ENCODE assay signal across 13 cellular contexts in genomic region chr6:122020588-122021271, GRCh38.
DNase-seq lines count a peak whose midpoint lies in the region; ATAC-seq, FAIRE-seq and TF ChIP-seq lines count a peak whose summit lies in the region.
"Had no signal": no experiment of that assay in that cellular context is flagged by ENCODE, and none has a peak within 500 bp of the region (broad histone marks: within the 10 kb centered on the region; RNA-seq: fewer than 3 reads in every experiment).

No MANE protein-coding gene starts in this region.

- no peak overlapping the region for H3K4me2 ChIP-seq in mesenchymal stem cell (ENCODE audit: low read length, poor library complexity, severe bottlenecking)

- no peak overlapping the region for H3K23ac ChIP-seq in mesenchymal stem cell (ENCODE audit: low read length in 2 of 2)

- no peak overlapping the region for H2BK120ac ChIP-seq in mesenchymal stem cell (ENCODE audit: low read depth, low read length)

- TF ChIP-seq CTCF in HEK293 (tag by site-specific recombination; IDR thresholded peaks at IDR 0.05) (no peak), coronary artery (IDR thresholded peaks at IDR 0.05) (no peak), body of pancreas (IDR thresholded peaks at IDR 0.05) (no peak)

- no peaks in the 10 kb centered on the region for H3K36me3 ChIP-seq in HEK293 (ENCODE audit: control insufficient read depth in 2 of 2, insufficient read depth in 1 of 2, low read length in 2 of 2)
- H3K36me3 ChIP-seq in mesenchymal stem cell (ENCODE audit: control insufficient read depth in 1 of 2, insufficient read depth in 2 of 2, low read depth in 1 of 2, low read length in 2 of 2): no peaks in the 10 kb centered on the region
- H3K36me3 ChIP-seq in body of pancreas (replicated peaks in 1 of 2; ENCODE audit: insufficient read depth in 1 of 2, low read depth in 2 of 2): no peaks in the 10 kb centered on the region

- WGBS in mesenchymal stem cell: 34% methylated on average over 3 of the region's 3 CpGs
- 55 to 62% methylated on average over 3 of the region's 3 CpGs for WGBS in body of pancreas, 2 donors

- H4K8ac ChIP-seq in mesenchymal stem cell (ENCODE audit: low read length): no peak overlapping the region

- H3K14ac ChIP-seq in mesenchymal stem cell (ENCODE audit: low read length in 2 of 2): no peak overlapping the region

- H3K27me3 ChIP-seq in mesenchymal stem cell (ENCODE audit: control insufficient read depth in 1 of 2, insufficient read depth in 1 of 2, low read length in 2 of 2) (no peaks in the 10 kb centered on the region), body of pancreas (no peaks in the 10 kb centered on the region)

- H3K27ac ChIP-seq in HEK293 (ENCODE audit: extremely low read depth, low read depth, low read length) (no peak overlapping the region), mesenchymal stem cell (ENCODE audit: low read length, poor library complexity, severe bottlenecking) (no peak overlapping the region), coronary artery (no peak overlapping the region), body of pancreas (no peak overlapping the region)

- peak; percentile 2 for DNase-seq in GM19239 (ENCODE audit: insufficient read length, low spot score)
- peak; percentile 17 for DNase-seq in mesenchymal stem cell
- no peak for DNase-seq in foreskin melanocyte
- DNase-seq in stimulated activated CD4-positive, alpha-beta T cell treated with anti-CD3 and anti-CD28 coated beads, Interleukin-4, amount 100 ng/mL, for 4 hours: no peak
- DNase-seq in coronary artery (ENCODE audit: low spot score): no peak
- DNase-seq in body of pancreas: no peak
- DNase-seq: activated CD4-positive, alpha-beta memory T cell treated with anti-CD3 and anti-CD28 coated beads for 36 hours; caudate nucleus; CD4-positive, alpha-beta memory T cell; stimulated activated CD4-positive, alpha-beta T cell treated with anti-CD3 and anti-CD28 coated beads, Interleukin-4, amount 100 ng/mL, for 24 hours; T-helper 1 cell had no signal

- no peaks in the 10 kb centered on the region for H3K79me1 ChIP-seq in mesenchymal stem cell (replicated peaks; ENCODE audit: low read length, poor library complexity, severe bottlenecking)

- H2BK12ac ChIP-seq in mesenchymal stem cell (ENCODE audit: low read length in 2 of 2): no peak overlapping the region

- peaks cover 3% of the 10 kb centered on the region; the same call in 1 of the 2 replicates for H3K4me1 ChIP-seq in HEK293 (ENCODE audit: control insufficient read depth, insufficient read depth, low read length)
- no peaks in the 10 kb centered on the region for H3K4me1 ChIP-seq in mesenchymal stem cell (ENCODE audit: control insufficient read depth, insufficient read depth, low read depth, low read length)
- H3K4me1 ChIP-seq in body of pancreas: no peaks in the 10 kb centered on the region

- H4K91ac ChIP-seq in mesenchymal stem cell (ENCODE audit: low read length): no peak overlapping the region

- no peak overlapping the region for H3K9ac ChIP-seq in mesenchymal stem cell (ENCODE audit: low read length)

- POLR2A ChIA-PET in HEK293 (lab: Yijun Ruan, JAX): no interaction called here

- no peak overlapping the region for H3K18ac ChIP-seq in mesenchymal stem cell (ENCODE audit: low read depth in 1 of 2, low read length in 2 of 2)

- no peak overlapping the region for H2AFZ ChIP-seq in mesenchymal stem cell (ENCODE audit: low read depth, low read length)

- no peak overlapping the region for H3K4me3 ChIP-seq in HEK293 (ENCODE audit: low read depth, low read length)
- H3K4me3 ChIP-seq in mesenchymal stem cell (ENCODE audit: insufficient read depth in 1 of 2, low read depth in 1 of 2, low read length in 2 of 2): no peak overlapping the region
- no peak overlapping the region for H3K4me3 ChIP-seq in coronary artery
- no peak overlapping the region for H3K4me3 ChIP-seq in body of pancreas

- no peak overlapping the region for H2BK15ac ChIP-seq in mesenchymal stem cell (ENCODE audit: low read depth, poor library complexity, severe bottlenecking)

- no peak overlapping the region for H2BK5ac ChIP-seq in mesenchymal stem cell (ENCODE audit: low read depth, low read length, poor library complexity, severe bottlenecking)

- ATAC-seq in HG03108 (IDR thresholded peaks at IDR 0.05; ENCODE audit: unreplicated experiment): peak; percentile 97
- ATAC-seq in body of pancreas: no peak

- H3K4ac ChIP-seq in mesenchymal stem cell (ENCODE audit: low read depth in 1 of 2, low read length in 2 of 2): no peak overlapping the region

- CTCF ChIA-PET in HEK293 (lab: Yijun Ruan, JAX): no interaction called here

- FAIRE-seq in GM19239 (lab: Jason Lieb, UNC): peak; percentile 68

- H3K9me3 ChIP-seq in HEK293 (ENCODE audit: control insufficient read depth, insufficient read depth, low read depth, low read length) (no peaks in the 10 kb centered on the region), mesenchymal stem cell (ENCODE audit: control insufficient read depth, low read length) (no peaks in the 10 kb centered on the region), body of pancreas (no peaks in the 10 kb centered on the region)

- TF ChIP-seq POLR2A in body of pancreas (IDR thresholded peaks at IDR 0.05): no peak

- intact Hi-C loops in body of pancreas (cut with DNase I): no loop called here

- no peak overlapping the region for H2AK5ac ChIP-seq in mesenchymal stem cell (ENCODE audit: low read length, severe bottlenecking)

TF ChIP-seq in HEK293, 187 proteins besides CTCF, POLR2A, EP300 and RAD21:
- peak; percentile 35; the same call in 1 of the 2 replicates for TF ChIP-seq ZBTB48 (tag by site-specific recombination; IDR thresholded peaks at IDR 0.05)
- TF ChIP-seq WT1 (tag by site-specific recombination; IDR thresholded peaks at IDR 0.05): peak; percentile 67
- no peak for TF ChIP-seq ZNF473 (tag by site-specific recombination; IDR thresholded peaks at IDR 0.05)
- no peak for TF ChIP-seq ZNF624 (tag by site-specific recombination; IDR thresholded peaks at IDR 0.05)
- TF ChIP-seq ZNF776 (tag by site-specific recombination; IDR thresholded peaks at IDR 0.05; ENCODE audit: borderline replicate concordance): 0 out of 2 replicates have a peak, but pooled peaks have one; percentile 78
- no peak for TF ChIP-seq EGR2 (tag by site-specific recombination; IDR thresholded peaks at IDR 0.05; ENCODE audit: low read depth)
- TF ChIP-seq MZF1 (tag by site-specific recombination; IDR thresholded peaks at IDR 0.05; ENCODE audit: borderline replicate concordance): 0 out of 2 replicates have a peak, but pooled peaks have one; percentile 22
- TF ChIP-seq PRDM10 (tag by site-specific recombination; IDR thresholded peaks at IDR 0.05): 0 out of 2 replicates have a peak, but pooled peaks have one; percentile 46
- TF ChIP-seq ZNF132 (tag by site-specific recombination; IDR thresholded peaks at IDR 0.05; ENCODE audit: borderline replicate concordance): no peak
- peak; percentile 71 for TF ChIP-seq ATF2 (tag by site-specific recombination; IDR thresholded peaks at IDR 0.05; ENCODE audit: low read depth)

Comparison
In these comparisons a context has a peak if more than half of its experiments do, and no peak if none do; other contexts are left out.
1. DNase-seq: peak in GM19239 (single experiment) and mesenchymal stem cell (single experiment); none in foreskin melanocyte (single experiment), stimulated activated CD4-positive, alpha-beta T cell treated with anti-CD3 and anti-CD28 coated beads, Interleukin-4, amount 100 ng/mL, for 4 hours (0 of 2), coronary artery (single experiment) and body of pancreas (0 of 4).